In the genomic region with DNA sequence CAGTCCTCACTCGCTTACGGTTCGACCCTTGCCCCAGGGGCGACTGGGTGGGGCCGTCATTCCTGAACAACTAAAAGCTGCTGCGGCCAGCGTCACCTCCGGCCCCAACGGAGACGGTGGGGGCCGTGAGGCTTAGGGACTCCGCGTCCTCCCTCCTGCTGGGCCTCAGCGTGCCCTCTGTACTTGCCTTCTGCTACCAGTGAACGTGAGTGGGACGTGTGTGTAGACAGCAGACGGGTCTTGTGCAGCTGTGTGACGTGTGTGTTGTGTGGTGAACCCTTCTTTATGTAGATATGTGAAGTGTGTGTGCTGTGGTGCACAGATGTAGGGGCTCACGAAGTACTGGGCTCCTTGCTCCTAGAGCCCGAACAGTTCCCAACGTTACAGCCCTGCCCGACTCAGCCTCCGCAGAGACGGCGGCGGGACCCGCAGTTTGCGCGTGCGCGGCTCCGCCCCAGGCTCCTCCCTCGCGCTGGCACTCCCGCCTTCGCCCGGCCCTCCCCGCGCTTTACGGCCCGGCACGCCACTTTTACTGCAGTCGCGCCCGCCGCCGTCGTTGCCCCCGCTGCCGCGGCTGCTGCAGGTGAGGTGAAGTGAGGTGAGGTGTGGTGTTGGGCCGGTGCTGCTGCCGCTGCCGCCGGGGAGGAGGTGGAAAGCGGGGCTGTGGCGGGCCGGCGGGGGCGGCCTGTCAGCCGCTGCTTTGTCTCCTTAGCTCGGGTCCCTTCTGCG, we compare ENCODE assay signal across 1 cellular context.
TF ChIP-seq lines count a peak whose summit lies in the region.

A gene (plus strand): TSS at position 535 of the 729 bp plus-strand sequence. CDS start 235 bp downstream, outside the sequence.

TF ChIP-seq in K562, 482 proteins besides CTCF, POLR2A, EP300 and RAD21 (continued from another document and continues in another):
- TF ChIP-seq, protein P1, sequence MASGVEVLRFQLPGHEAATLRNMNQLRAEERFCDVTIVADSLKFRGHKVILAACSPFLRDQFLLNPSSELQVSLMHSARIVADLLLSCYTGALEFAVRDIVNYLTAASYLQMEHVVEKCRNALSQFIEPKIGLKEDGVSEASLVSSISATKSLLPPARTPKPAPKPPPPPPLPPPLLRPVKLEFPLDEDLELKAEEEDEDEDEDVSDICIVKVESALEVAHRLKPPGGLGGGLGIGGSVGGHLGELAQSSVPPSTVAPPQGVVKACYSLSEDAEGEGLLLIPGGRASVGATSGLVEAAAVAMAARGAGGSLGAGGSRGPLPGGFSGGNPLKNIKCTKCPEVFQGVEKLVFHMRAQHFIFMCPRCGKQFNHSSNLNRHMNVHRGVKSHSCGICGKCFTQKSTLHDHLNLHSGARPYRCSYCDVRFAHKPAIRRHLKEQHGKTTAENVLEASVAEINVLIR (CRISPR knock-in tag; IDR thresholded peaks at IDR 0.05): no peak
- TF ChIP-seq C11orf30 (IDR thresholded peaks at IDR 0.05; ENCODE audit: low read depth) (peak; percentile 59), HDAC1 (IDR thresholded peaks at IDR 0.05) (peak in 1 of 2 experiments; percentile 78; a peak in 1 of 4 replicates), ETV5 (CRISPR knock-in tag; IDR thresholded peaks at IDR 0.05; ENCODE audit: low read depth) (no peak), STAG1 (CRISPR knock-in tag; IDR thresholded peaks at IDR 0.05; ENCODE audit: borderline replicate concordance) (no peak), PHF21A (IDR thresholded peaks at IDR 0.05; ENCODE audit: borderline replicate concordance, low read depth) (no peak), DMBX1 (CRISPR knock-in tag; IDR thresholded peaks at IDR 0.05; ENCODE audit: borderline replicate concordance) (0 out of 2 replicates have a peak, but pooled peaks have one; percentile 34), NR2F6 (CRISPR knock-in tag; IDR thresholded peaks at IDR 0.05) (no peak), ETS2 (tag; IDR thresholded peaks at IDR 0.05; ENCODE audit: borderline replicate concordance, poor library complexity, severe bottlenecking) (no peak), MTF1 (CRISPR knock-in tag; IDR thresholded peaks at IDR 0.05; ENCODE audit: borderline replicate concordance) (no peak), RHOXF2B (CRISPR knock-in tag; conservative IDR thresholded peaks at IDR 0.05) (no peak), ARNT (IDR thresholded peaks at IDR 0.05) (no peak), ZNF586 (CRISPR knock-in tag; conservative IDR thresholded peaks at IDR 0.05) (no peak), TEAD1 (CRISPR knock-in tag; IDR thresholded peaks at IDR 0.05) (peak in 1 of 2 experiments; percentile 48; a peak in 1 of 4 replicates), ATF1 (CRISPR knock-in tag; IDR thresholded peaks at IDR 0.05) (no peak), ATF1 (tag; IDR thresholded peaks at IDR 0.05) (peak; percentile 65), TBP (optimal IDR thresholded peaks at IDR 0.05; ENCODE audit: low read depth, low read length) (peak; percentile 35), NCOA4 (IDR thresholded peaks at IDR 0.05; ENCODE audit: partially characterized antibody) (peak; percentile 18), HNRNPK (IDR thresholded peaks at IDR 0.05; ENCODE audit: low read depth, low read length, poor library complexity, severe bottlenecking) (no peak), ZNF583 (CRISPR knock-in tag; IDR thresholded peaks at IDR 0.05) (0 out of 2 replicates have a peak, but pooled peaks have one; percentile 14), LARP7 (IDR thresholded peaks at IDR 0.05) (no peak), RAD51 (IDR thresholded peaks at IDR 0.05; ENCODE audit: borderline replicate concordance, low read depth) (no peak), ZNF551 (CRISPR knock-in tag; IDR thresholded peaks at IDR 0.05) (no peak), PTBP1 (IDR thresholded peaks at IDR 0.05; ENCODE audit: low read depth, low read length) (no peak), MAFK (IDR thresholded peaks at IDR 0.05; ENCODE audit: low read length) (peak; percentile 1; the same call in 1 of the 2 replicates), ZNF121 (CRISPR knock-in tag; conservative IDR thresholded peaks at IDR 0.05) (no peak), ZKSCAN3 (CRISPR knock-in tag; IDR thresholded peaks at IDR 0.05) (no peak)
- TF ChIP-seq, protein P2, sequence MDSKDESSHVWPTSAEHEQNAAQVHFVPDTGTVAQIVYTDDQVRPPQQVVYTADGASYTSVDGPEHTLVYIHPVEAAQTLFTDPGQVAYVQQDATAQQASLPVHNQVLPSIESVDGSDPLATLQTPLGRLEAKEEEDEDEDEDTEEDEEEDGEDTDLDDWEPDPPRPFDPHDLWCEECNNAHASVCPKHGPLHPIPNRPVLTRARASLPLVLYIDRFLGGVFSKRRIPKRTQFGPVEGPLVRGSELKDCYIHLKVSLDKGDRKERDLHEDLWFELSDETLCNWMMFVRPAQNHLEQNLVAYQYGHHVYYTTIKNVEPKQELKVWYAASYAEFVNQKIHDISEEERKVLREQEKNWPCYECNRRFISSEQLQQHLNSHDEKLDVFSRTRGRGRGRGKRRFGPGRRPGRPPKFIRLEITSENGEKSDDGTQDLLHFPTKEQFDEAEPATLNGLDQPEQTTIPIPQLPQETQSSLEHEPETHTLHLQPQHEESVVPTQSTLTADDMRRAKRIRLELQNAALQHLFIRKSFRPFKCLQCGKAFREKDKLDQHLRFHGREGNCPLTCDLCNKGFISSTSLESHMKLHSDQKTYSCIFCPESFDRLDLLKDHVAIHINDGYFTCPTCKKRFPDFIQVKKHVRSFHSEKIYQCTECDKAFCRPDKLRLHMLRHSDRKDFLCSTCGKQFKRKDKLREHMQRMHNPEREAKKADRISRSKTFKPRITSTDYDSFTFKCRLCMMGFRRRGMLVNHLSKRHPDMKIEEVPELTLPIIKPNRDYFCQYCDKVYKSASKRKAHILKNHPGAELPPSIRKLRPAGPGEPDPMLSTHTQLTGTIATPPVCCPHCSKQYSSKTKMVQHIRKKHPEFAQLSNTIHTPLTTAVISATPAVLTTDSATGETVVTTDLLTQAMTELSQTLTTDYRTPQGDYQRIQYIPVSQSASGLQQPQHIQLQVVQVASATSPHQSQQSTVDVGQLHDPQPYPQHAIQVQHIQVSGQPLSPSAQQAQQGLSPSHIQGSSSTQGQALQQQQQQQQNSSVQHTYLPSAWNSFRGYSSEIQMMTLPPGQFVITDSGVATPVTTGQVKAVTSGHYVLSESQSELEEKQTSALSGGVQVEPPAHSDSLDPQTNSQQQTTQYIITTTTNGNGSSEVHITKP (IDR thresholded peaks at IDR 0.05; ENCODE audit: partially characterized antibody): no peak
- TF ChIP-seq, protein P3, sequence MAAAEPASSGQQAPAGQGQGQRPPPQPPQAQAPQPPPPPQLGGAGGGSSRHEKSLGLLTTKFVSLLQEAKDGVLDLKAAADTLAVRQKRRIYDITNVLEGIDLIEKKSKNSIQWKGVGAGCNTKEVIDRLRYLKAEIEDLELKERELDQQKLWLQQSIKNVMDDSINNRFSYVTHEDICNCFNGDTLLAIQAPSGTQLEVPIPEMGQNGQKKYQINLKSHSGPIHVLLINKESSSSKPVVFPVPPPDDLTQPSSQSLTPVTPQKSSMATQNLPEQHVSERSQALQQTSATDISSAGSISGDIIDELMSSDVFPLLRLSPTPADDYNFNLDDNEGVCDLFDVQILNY (CRISPR knock-in tag; IDR thresholded peaks at IDR 0.05): peak; percentile 15; the same call in 1 of the 2 replicates
- TF ChIP-seq, protein P4, sequence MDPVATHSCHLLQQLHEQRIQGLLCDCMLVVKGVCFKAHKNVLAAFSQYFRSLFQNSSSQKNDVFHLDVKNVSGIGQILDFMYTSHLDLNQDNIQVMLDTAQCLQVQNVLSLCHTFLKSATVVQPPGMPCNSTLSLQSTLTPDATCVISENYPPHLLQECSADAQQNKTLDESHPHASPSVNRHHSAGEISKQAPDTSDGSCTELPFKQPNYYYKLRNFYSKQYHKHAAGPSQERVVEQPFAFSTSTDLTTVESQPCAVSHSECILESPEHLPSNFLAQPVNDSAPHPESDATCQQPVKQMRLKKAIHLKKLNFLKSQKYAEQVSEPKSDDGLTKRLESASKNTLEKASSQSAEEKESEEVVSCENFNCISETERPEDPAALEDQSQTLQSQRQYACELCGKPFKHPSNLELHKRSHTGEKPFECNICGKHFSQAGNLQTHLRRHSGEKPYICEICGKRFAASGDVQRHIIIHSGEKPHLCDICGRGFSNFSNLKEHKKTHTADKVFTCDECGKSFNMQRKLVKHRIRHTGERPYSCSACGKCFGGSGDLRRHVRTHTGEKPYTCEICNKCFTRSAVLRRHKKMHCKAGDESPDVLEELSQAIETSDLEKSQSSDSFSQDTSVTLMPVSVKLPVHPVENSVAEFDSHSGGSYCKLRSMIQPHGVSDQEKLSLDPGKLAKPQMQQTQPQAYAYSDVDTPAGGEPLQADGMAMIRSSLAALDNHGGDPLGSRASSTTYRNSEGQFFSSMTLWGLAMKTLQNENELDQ (CRISPR knock-in tag; IDR thresholded peaks at IDR 0.05; ENCODE audit: borderline replicate concordance): no peak
- TF ChIP-seq, protein P5, sequence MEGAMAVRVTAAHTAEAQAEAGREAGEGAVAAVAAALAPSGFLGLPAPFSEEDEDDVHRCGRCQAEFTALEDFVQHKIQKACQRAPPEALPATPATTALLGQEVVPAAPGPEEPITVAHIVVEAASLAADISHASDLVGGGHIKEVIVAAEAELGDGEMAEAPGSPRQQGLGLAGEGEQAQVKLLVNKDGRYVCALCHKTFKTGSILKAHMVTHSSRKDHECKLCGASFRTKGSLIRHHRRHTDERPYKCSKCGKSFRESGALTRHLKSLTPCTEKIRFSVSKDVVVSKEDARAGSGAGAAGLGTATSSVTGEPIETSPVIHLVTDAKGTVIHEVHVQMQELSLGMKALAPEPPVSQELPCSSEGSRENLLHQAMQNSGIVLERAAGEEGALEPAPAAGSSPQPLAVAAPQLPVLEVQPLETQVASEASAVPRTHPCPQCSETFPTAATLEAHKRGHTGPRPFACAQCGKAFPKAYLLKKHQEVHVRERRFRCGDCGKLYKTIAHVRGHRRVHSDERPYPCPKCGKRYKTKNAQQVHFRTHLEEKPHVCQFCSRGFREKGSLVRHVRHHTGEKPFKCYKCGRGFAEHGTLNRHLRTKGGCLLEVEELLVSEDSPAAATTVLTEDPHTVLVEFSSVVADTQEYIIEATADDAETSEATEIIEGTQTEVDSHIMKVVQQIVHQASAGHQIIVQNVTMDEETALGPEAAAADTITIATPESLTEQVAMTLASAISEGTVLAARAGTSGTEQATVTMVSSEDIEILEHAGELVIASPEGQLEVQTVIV (CRISPR knock-in tag; IDR thresholded peaks at IDR 0.05; ENCODE audit: borderline replicate concordance): peak; percentile 99
- TF ChIP-seq, protein P6, sequence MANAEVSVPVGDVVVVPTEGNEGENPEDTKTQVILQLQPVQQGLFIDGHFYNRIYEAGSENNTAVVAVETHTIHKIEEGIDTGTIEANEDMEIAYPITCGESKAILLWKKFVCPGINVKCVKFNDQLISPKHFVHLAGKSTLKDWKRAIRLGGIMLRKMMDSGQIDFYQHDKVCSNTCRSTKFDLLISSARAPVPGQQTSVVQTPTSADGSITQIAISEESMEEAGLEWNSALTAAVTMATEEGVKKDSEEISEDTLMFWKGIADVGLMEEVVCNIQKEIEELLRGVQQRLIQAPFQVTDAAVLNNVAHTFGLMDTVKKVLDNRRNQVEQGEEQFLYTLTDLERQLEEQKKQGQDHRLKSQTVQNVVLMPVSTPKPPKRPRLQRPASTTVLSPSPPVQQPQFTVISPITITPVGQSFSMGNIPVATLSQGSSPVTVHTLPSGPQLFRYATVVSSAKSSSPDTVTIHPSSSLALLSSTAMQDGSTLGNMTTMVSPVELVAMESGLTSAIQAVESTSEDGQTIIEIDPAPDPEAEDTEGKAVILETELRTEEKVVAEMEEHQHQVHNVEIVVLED (CRISPR knock-in tag; IDR thresholded peaks at IDR 0.05): no peak
- TF ChIP-seq, protein P7, sequence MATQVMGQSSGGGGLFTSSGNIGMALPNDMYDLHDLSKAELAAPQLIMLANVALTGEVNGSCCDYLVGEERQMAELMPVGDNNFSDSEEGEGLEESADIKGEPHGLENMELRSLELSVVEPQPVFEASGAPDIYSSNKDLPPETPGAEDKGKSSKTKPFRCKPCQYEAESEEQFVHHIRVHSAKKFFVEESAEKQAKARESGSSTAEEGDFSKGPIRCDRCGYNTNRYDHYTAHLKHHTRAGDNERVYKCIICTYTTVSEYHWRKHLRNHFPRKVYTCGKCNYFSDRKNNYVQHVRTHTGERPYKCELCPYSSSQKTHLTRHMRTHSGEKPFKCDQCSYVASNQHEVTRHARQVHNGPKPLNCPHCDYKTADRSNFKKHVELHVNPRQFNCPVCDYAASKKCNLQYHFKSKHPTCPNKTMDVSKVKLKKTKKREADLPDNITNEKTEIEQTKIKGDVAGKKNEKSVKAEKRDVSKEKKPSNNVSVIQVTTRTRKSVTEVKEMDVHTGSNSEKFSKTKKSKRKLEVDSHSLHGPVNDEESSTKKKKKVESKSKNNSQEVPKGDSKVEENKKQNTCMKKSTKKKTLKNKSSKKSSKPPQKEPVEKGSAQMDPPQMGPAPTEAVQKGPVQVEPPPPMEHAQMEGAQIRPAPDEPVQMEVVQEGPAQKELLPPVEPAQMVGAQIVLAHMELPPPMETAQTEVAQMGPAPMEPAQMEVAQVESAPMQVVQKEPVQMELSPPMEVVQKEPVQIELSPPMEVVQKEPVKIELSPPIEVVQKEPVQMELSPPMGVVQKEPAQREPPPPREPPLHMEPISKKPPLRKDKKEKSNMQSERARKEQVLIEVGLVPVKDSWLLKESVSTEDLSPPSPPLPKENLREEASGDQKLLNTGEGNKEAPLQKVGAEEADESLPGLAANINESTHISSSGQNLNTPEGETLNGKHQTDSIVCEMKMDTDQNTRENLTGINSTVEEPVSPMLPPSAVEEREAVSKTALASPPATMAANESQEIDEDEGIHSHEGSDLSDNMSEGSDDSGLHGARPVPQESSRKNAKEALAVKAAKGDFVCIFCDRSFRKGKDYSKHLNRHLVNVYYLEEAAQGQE (CRISPR knock-in tag; IDR thresholded peaks at IDR 0.05; ENCODE audit: low read depth): no peak
- TF ChIP-seq, protein P8, sequence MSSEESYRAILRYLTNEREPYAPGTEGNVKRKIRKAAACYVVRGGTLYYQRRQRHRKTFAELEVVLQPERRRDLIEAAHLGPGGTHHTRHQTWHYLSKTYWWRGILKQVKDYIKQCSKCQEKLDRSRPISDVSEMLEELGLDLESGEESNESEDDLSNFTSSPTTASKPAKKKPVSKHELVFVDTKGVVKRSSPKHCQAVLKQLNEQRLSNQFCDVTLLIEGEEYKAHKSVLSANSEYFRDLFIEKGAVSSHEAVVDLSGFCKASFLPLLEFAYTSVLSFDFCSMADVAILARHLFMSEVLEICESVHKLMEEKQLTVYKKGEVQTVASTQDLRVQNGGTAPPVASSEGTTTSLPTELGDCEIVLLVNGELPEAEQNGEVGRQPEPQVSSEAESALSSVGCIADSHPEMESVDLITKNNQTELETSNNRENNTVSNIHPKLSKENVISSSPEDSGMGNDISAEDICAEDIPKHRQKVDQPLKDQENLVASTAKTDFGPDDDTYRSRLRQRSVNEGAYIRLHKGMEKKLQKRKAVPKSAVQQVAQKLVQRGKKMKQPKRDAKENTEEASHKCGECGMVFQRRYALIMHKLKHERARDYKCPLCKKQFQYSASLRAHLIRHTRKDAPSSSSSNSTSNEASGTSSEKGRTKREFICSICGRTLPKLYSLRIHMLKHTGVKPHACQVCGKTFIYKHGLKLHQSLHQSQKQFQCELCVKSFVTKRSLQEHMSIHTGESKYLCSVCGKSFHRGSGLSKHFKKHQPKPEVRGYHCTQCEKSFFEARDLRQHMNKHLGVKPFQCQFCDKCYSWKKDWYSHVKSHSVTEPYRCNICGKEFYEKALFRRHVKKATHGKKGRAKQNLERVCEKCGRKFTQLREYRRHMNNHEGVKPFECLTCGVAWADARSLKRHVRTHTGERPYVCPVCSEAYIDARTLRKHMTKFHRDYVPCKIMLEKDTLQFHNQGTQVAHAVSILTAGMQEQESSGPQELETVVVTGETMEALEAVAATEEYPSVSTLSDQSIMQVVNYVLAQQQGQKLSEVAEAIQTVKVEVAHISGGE (CRISPR knock-in tag; IDR thresholded peaks at IDR 0.05): peak in 1 of 3 experiments; percentile 9; a peak in 1 of 6 replicates
